In the genomic region with DNA sequence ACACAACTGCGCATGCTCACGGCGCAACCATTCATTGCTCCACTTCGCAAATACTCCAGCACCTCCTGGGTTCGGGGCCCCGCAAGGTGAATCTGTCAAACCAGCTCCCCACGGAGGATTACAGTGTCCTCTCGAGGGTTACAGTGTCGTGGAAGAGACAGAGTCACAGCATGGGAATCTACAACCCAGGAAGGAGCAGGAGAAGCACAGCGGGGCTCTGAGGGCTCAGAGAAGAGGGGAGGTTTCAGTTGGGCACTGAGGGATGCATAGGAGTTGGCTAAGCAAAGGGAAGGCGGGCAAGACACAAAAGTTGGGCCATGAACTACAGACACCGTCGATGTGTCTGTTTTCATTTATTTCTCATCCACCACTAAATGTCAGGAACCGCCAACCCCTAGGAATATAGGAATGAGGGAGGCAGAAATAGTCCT, we compare ENCODE assay signal across 6 cellular contexts. TPM values are rescaled to one million over a fixed set of nuclear protein-coding genes. Genes with fewer than 3 reads are reported as not detected.
A peak's percentile ranks its signal among the peaks of the same experiment; 100 is the strongest.
DNase-seq lines count a peak whose midpoint lies in the region; ATAC-seq, FAIRE-seq and TF ChIP-seq lines count a peak whose summit lies in the region.

No MANE protein-coding gene starts in this region.

- H3K4me1 ChIP-seq in left ventricle myocardium inferior (peaks cover 24% of the 10 kb centered on the region), small intestine (ENCODE audit: control insufficient read depth in 2 of 2, insufficient read depth in 1 of 2, low read depth in 1 of 2, low read length in 1 of 2) (no peaks in the 10 kb centered on the region)

- peak overlapping the region; percentile 81 for H3K4me3 Mint-ChIP-seq in central memory CD8-positive, alpha-beta T cell

- no peak for DNase-seq in left ventricle myocardium inferior
- DNase-seq in Right ventricle myocardium superior: no peak
- DNase-seq in central memory CD8-positive, alpha-beta T cell (ENCODE audit: low spot score in 2 of 2): no peak
- no peak for DNase-seq in small intestine
- no peak for DNase-seq in hippocampal formation (lab: John Stamatoyannopoulos, UW)

- no peaks in the 10 kb centered on the region for H3K9me3 ChIP-seq in left ventricle myocardium inferior (replicated peaks)
- H3K9me3 ChIP-seq in small intestine (ENCODE audit: control insufficient read depth, low read depth): no peaks in the 10 kb centered on the region

- intact Hi-C loops in left ventricle myocardium inferior (cut with micrococcal nuclease) (no loop called here), Right ventricle myocardium superior (cut with DNase I) (loop anchor here (5.0 kb wide), 1 partner anchor 63 kb away; a partner anchor contains a TSS)

- H3K36me3 ChIP-seq in left ventricle myocardium inferior (peaks cover 21% of the 10 kb centered on the region), small intestine (ENCODE audit: control insufficient read depth in 2 of 2, insufficient read depth in 2 of 2, low read length in 2 of 2) (peaks cover 0 to 5% of the 10 kb centered on the region in 2 donors)

- H3K4me3 ChIP-seq in left ventricle myocardium inferior (peak overlapping the region; percentile 85), small intestine (ENCODE audit: low read depth in 1 of 2, low read length in 2 of 2) (peak overlapping the region in 1 of 2 donors; percentile 86)

- TF ChIP-seq CTCF in left ventricle myocardium inferior (IDR thresholded peaks at IDR 0.05; ENCODE audit: borderline replicate concordance): no peak

- H3K9me3 Mint-ChIP-seq in central memory CD8-positive, alpha-beta T cell: no peaks in the 10 kb centered on the region

- ATAC-seq in Right ventricle myocardium superior (ENCODE audit: poor library complexity) (no peak), GM21717 (IDR thresholded peaks at IDR 0.05; ENCODE audit: unreplicated experiment) (no peak)
- no peak for ATAC-seq in central memory CD8-positive, alpha-beta T cell (replicated peaks; ENCODE audit: extremely low read depth, poor library complexity, severe bottlenecking)

- no peaks in the 10 kb centered on the region for H3K27me3 ChIP-seq in left ventricle myocardium inferior (ENCODE audit: low read depth)
- no peaks in the 10 kb centered on the region for H3K27me3 ChIP-seq in small intestine (ENCODE audit: control insufficient read depth in 2 of 2, insufficient read depth in 2 of 2, low read length in 2 of 2)

- H3K27me3 Mint-ChIP-seq in central memory CD8-positive, alpha-beta T cell: no peaks in the 10 kb centered on the region

- no peak for FAIRE-seq in small intestine (lab: Jason Lieb, UNC)

- H3K4me1 Mint-ChIP-seq in central memory CD8-positive, alpha-beta T cell: peaks cover 29% of the 10 kb centered on the region

- peak overlapping the region; percentile 95 for H3K27ac Mint-ChIP-seq in central memory CD8-positive, alpha-beta T cell (ENCODE audit: low read depth)

- H3K36me3 Mint-ChIP-seq in central memory CD8-positive, alpha-beta T cell (ENCODE audit: insufficient read depth): peaks cover 33% of the 10 kb centered on the region

- 26 to 33% (median 31%) methylated on average over 14 of the region's 14 CpGs for WGBS in small intestine, 3 donors

- H3K27ac ChIP-seq in left ventricle myocardium inferior (replicated peaks) (peak overlapping the region; percentile 98), small intestine (ENCODE audit: low read depth in 1 of 2, low read length in 1 of 2) (peak overlapping the region; percentile 39 to 95)

RNA-seq across cellular contexts. Expression of a gene that starts 1.0 kb away (rescaled TPM):
- total RNA-seq in left ventricle myocardium inferior (33.8 TPM), Right ventricle myocardium superior (30.5 TPM)
- 10 to 100 TPM; 63.2 to 65.9 (median 63.5) TPM for polyA plus RNA-seq in small intestine

RNA-seq across cellular contexts. Expression of a gene that starts 18.3 kb away (rescaled TPM):
- total RNA-seq in left ventricle myocardium inferior: 1.2 TPM
- total RNA-seq in Right ventricle myocardium superior: 0.75 TPM
- polyA plus RNA-seq in small intestine: 1 to 10 TPM; 1.1 to 1.3 (median 1.1) TPM

RNA-seq across cellular contexts. Expression of a gene that starts 21.4 kb away (rescaled TPM):
- 142 TPM for total RNA-seq in left ventricle myocardium inferior
- 134 TPM for total RNA-seq in Right ventricle myocardium superior
- polyA plus RNA-seq in small intestine: 100 to 1,000 TPM; 104 to 238 (median 224) TPM

RNA-seq across cellular contexts. Expression of a gene that starts 30.6 kb away (rescaled TPM):
- 81.9 TPM for total RNA-seq in left ventricle myocardium inferior
- 80.8 TPM for total RNA-seq in Right ventricle myocardium superior
- polyA plus RNA-seq in small intestine: 100 to 1,000 TPM in 1 of 3 donors, 10 to 100 TPM in 2; 80.7 to 227 (median 88.1) TPM

RNA-seq across cellular contexts. Expression of a gene that starts 32.7 kb away (rescaled TPM):
- 72.3 TPM for total RNA-seq in left ventricle myocardium inferior
- 79.7 TPM for total RNA-seq in Right ventricle myocardium superior
- polyA plus RNA-seq in small intestine: 100 to 1,000 TPM; 101 to 129 (median 102) TPM
